1 cellular context compared by ENCODE assay signal in genomic region chr9:132513416-132513815, GRCh38.
TF ChIP-seq lines count a peak whose summit lies in the region.

No MANE protein-coding gene starts in this region.

TF ChIP-seq in IMR-90, 13 proteins besides CTCF, POLR2A, EP300 and RAD21 (continued from another document):
- TF ChIP-seq CEBPB (IDR thresholded peaks at IDR 0.05; ENCODE audit: low read depth, low read length) (no peak), MAFK (IDR thresholded peaks at IDR 0.05; ENCODE audit: low read depth, low read length) (no peak), SMC3 (IDR thresholded peaks at IDR 0.05; ENCODE audit: low read depth, low read length) (no peak), MXI1 (IDR thresholded peaks at IDR 0.05; ENCODE audit: borderline replicate concordance, low read depth, low read length) (no peak)
